ENCODE assay signal across 8 cellular contexts in the genomic region with DNA sequence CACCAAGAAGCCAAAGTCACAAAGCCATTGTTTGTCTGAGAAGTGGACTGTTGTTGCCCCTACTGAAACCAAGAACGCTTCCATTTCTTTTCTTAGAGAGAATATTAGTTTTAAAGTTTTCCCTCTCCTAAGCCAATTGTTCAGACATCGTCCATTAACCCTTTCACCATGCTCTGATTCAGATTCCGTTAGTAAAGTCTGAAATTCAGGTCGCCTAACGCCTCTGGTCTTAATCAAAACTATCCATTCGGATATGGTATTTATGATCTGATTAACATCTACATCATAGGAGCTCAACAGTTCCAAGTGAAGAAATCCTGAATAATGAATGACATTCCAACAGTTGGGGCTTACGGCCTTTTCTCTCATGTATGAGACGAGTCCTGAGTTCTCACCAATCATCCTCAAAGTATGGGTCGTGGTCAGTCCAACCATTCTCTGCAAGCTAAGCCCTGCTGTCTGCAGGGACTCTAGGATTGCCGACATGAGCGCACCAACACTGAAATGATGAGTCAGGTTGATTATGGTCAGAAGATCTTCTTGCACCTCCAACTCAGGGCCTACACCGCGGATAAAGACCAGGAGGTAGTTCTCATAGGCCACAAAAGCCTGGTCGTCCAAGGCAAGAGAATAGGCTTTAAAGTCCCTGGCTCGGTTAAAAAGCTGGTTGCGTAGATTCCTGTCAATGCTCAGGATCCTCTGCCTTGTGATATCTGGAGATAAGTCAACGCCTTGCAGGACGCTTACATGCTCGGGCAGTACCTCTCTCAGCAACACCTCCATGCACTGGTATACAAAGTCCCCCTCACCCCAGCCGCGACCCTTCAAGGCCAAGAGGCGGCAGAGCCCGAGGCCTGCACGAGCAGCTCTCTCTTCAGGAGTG. TPM values are rescaled to one million over a fixed set of nuclear protein-coding genes. Genes with fewer than 3 reads are reported as not detected.
DNase-seq lines count a peak whose midpoint lies in the region; ATAC-seq and TF ChIP-seq lines count a peak whose summit lies in the region.

No MANE protein-coding gene starts in this region.

- peak overlapping the region; percentile 100 for H3K27ac ChIP-seq in CD8-positive, alpha-beta memory T cell (ENCODE audit: low read depth, low read length)
- H3K27ac ChIP-seq in MM.1S (ENCODE audit: low read length): peak overlapping the region; percentile 88
- H3K27ac ChIP-seq in epithelial cell of prostate: peak overlapping the region; percentile 93
- H3K27ac ChIP-seq in osteoblast (ENCODE audit: low read depth, low read length): peak overlapping the region; percentile 96

- no peak overlapping the region for H3K27ac Mint-ChIP-seq in CD8-positive, alpha-beta memory T cell

- TF ChIP-seq CTCF in MM.1S (IDR thresholded peaks at IDR 0.05; ENCODE audit: low read length) (no peak), osteoblast (IDR thresholded peaks at IDR 0.05; ENCODE audit: extremely low read depth, low read depth, low read length) (no peak)

- peak overlapping the region; percentile 92 for H3K4me3 ChIP-seq in CD8-positive, alpha-beta memory T cell (ENCODE audit: low read length)
- H3K4me3 ChIP-seq in MM.1S (ENCODE audit: low read length): peak overlapping the region; percentile 69
- peak overlapping the region; percentile 85 for H3K4me3 ChIP-seq in osteoblast (ENCODE audit: insufficient read depth, low read length)

- H3F3A ChIP-seq in MM.1S (ENCODE audit: insufficient read depth, low read length): no peaks in the 10 kb centered on the region

- DNase-seq in CD8-positive, alpha-beta memory T cell: peak in 1 of 5 donors; percentile 51
- DNase-seq in MM.1S (peak; percentile 8), epithelial cell of prostate (ENCODE audit: low read depth, low spot score) (peak; percentile 8), osteoblast (ENCODE audit: insufficient read length, low spot score, missing footprints) (no peak), NCI-H526 treated with DMSO at 0.1 percent for 48 hours (lab: John Stamatoyannopoulos, UW) (no peak)

- peaks cover 13% of the 10 kb centered on the region for H3K36me3 ChIP-seq in CD8-positive, alpha-beta memory T cell (ENCODE audit: insufficient read depth, low read length)
- H3K36me3 ChIP-seq in MM.1S (replicated peaks; ENCODE audit: insufficient read depth, low read length) (peaks cover 7% of the 10 kb centered on the region; the same call in 1 of the 2 replicates), osteoblast (ENCODE audit: insufficient read depth, low read length) (peaks cover 32% of the 10 kb centered on the region)

- peak overlapping the region; percentile 75 for H3K4me2 ChIP-seq in MM.1S (ENCODE audit: low read depth, low read length)
- H3K4me2 ChIP-seq in osteoblast (ENCODE audit: insufficient read depth, low read length): peak overlapping the region; percentile 97

- peaks cover 10 to 45% (median 11%) of the 10 kb centered on the region in 3 donors for H3K4me1 Mint-ChIP-seq in CD8-positive, alpha-beta memory T cell

- H4K20me1 ChIP-seq in MM.1S (ENCODE audit: insufficient read depth, low read length) (no peaks in the 10 kb centered on the region), osteoblast (ENCODE audit: insufficient read depth, low read length) (peaks cover 30% of the 10 kb centered on the region)

- no peaks in the 10 kb centered on the region for H3K27me3 ChIP-seq in CD8-positive, alpha-beta memory T cell (ENCODE audit: insufficient read depth, low read length, poor library complexity, severe bottlenecking)
- H3K27me3 ChIP-seq in MM.1S (replicated peaks; ENCODE audit: insufficient read depth, low read length): no peaks in the 10 kb centered on the region
- no peaks in the 10 kb centered on the region for H3K27me3 ChIP-seq in osteoblast (ENCODE audit: insufficient read depth, low read length)

- H3K36me3 Mint-ChIP-seq in CD8-positive, alpha-beta memory T cell: peaks cover 10 to 35% (median 11%) of the 10 kb centered on the region in 3 donors

- CTCF ChIA-PET in CD8-positive, alpha-beta memory T cell (lab: Charles Lee): interaction anchor here (0.8 to 2.2 kb wide), 5 partner anchors 16 to 222 kb away, joined by 3 to 12 read pairs (median 4); no protein-coding TSS in a partner anchor

- no peaks in the 10 kb centered on the region for H3K27me3 Mint-ChIP-seq in CD8-positive, alpha-beta memory T cell

- H2AFZ ChIP-seq in MM.1S (ENCODE audit: low read length) (peak overlapping the region; percentile 76), osteoblast (ENCODE audit: low read length) (peak overlapping the region; percentile 93)

- H3K9me2 ChIP-seq in MM.1S (replicated peaks; ENCODE audit: insufficient read depth, low read length): no peaks in the 10 kb centered on the region

- H3K9me3 Mint-ChIP-seq in CD8-positive, alpha-beta memory T cell: no peaks in the 10 kb centered on the region

- H3K9ac ChIP-seq in MM.1S (ENCODE audit: low read length): peak overlapping the region; percentile 64

- no peak overlapping the region for H3K4me3 Mint-ChIP-seq in CD8-positive, alpha-beta memory T cell

- peaks cover 20% of the 10 kb centered on the region for H3K79me2 ChIP-seq in MM.1S (ENCODE audit: low read length)
- peaks cover 61% of the 10 kb centered on the region for H3K79me2 ChIP-seq in osteoblast (ENCODE audit: insufficient read depth, low read length)

- peaks cover 58% of the 10 kb centered on the region for H3K4me1 ChIP-seq in CD8-positive, alpha-beta memory T cell (ENCODE audit: insufficient read depth, low read length)
- H3K4me1 ChIP-seq in MM.1S (ENCODE audit: low read length): peaks cover 6% of the 10 kb centered on the region; the same call in 1 of the 2 replicates
- peaks cover 38% of the 10 kb centered on the region for H3K4me1 ChIP-seq in osteoblast (ENCODE audit: insufficient read depth, low read length)

- POLR2A ChIA-PET in CD8-positive, alpha-beta memory T cell (lab: Charles Lee): interaction anchor here (0.6 to 2.8 kb wide), 11 partner anchors 11 to 225 kb away, joined by 3 to 25 read pairs (median 4); a partner anchor contains a TSS

- no peaks in the 10 kb centered on the region for H3K9me3 ChIP-seq in CD8-positive, alpha-beta memory T cell (ENCODE audit: low read length)
- H3K9me3 ChIP-seq in MM.1S (replicated peaks; ENCODE audit: insufficient read depth, low read length): no peaks in the 10 kb centered on the region
- H3K9me3 ChIP-seq in osteoblast (ENCODE audit: low read depth, low read length): no peaks in the 10 kb centered on the region

- ATAC-seq in HG02588 (IDR thresholded peaks at IDR 0.05; ENCODE audit: unreplicated experiment): no peak
- no peak for ATAC-seq in HG03039 (IDR thresholded peaks at IDR 0.05; ENCODE audit: unreplicated experiment)
- ATAC-seq in HG03520 (IDR thresholded peaks at IDR 0.05; ENCODE audit: unreplicated experiment): no peak

RNA-seq across cellular contexts. Expression of a gene that starts 0.8 kb away (rescaled TPM):
- 10 to 100 TPM; 14.8 to 16.0 TPM for total RNA-seq in CD8-positive, alpha-beta memory T cell
- polyA plus RNA-seq in CD8-positive, alpha-beta memory T cell: 7.1 TPM
- total RNA-seq in osteoblast: 22.8 and 28.0 TPM in 2 replicates

RNA-seq across cellular contexts. Expression of a gene that starts 1.2 kb away (rescaled TPM):
- 10 to 100 TPM; 66.4 to 73.2 TPM for total RNA-seq in CD8-positive, alpha-beta memory T cell
- 19.5 TPM for polyA plus RNA-seq in CD8-positive, alpha-beta memory T cell
- total RNA-seq in osteoblast: 45.4 and 53.6 TPM in 2 replicates

RNA-seq across cellular contexts. Expression of a gene that starts 47.3 kb away (rescaled TPM):
- total RNA-seq in CD8-positive, alpha-beta memory T cell: 10 to 100 TPM; 12.7 to 16.2 TPM
- polyA plus RNA-seq in CD8-positive, alpha-beta memory T cell: 33.2 TPM
- total RNA-seq in osteoblast: 29.8 and 30.8 TPM in 2 replicates

Comparison
In these comparisons a context has a peak if more than half of its experiments do, and no peak if none do; other contexts are left out.
1. DNase-seq: peak in MM.1S (single experiment) and epithelial cell of prostate (single experiment); none in osteoblast (single experiment) and NCI-H526 treated with DMSO at 0.1 percent for 48 hours (single experiment).
2. Peak in every context shown above with its lines, with median percentiles within 50 percentile points of each other: H3K27ac ChIP-seq and H3K4me3 ChIP-seq.